Comparison of ENCODE assay signal across 8 cellular contexts in the genomic region with DNA sequence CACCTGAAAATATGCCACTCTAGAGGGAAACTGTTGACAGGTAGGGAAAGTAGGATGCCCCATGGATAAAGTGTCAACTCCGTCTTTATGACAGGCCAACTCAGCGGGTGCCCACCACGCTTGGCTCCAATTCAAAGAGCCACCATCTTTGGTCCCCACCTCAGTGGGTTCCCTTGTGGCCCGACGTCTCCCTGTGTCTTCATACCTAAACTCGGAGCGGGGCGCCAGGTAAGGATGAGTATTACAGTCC. TPM values are rescaled to one million over a fixed set of nuclear protein-coding genes. Genes with fewer than 3 reads are reported as not detected.
DNase-seq lines count a peak whose midpoint lies in the region; ATAC-seq, FAIRE-seq and TF ChIP-seq lines count a peak whose summit lies in the region.

No MANE protein-coding gene starts in this region.

- peaks cover 19% of the 10 kb centered on the region for H3K36me3 ChIP-seq in astrocyte (ENCODE audit: insufficient read depth, low read length)
- peaks cover 0 to 15% (median 8%) of the 10 kb centered on the region in 4 donors for H3K36me3 ChIP-seq in right lobe of liver
- H3K36me3 ChIP-seq in thymus (ENCODE audit: control insufficient read depth, insufficient read depth): peaks cover 19% of the 10 kb centered on the region

- H3K27ac ChIP-seq in astrocyte (ENCODE audit: low read depth, low read length) (peak overlapping the region; percentile 89), right lobe of liver (peak overlapping the region; percentile 71 to 74 (median 73)), thymus (ENCODE audit: low read depth) (peak overlapping the region; percentile 95)

- H3K9ac ChIP-seq in astrocyte (ENCODE audit: low read length): peak overlapping the region; percentile 85

- 0% methylated on average over 4 of the region's 8 CpGs for whole genome bisulfite sequencing in right lobe of liver (ENCODE audit: insufficient coverage, low coverage, low lambda C conversion rate, missing lambda C conversion rate)
- WGBS in thymus: 10% methylated on average over 8 of the region's 8 CpGs

- no peak for DNase-seq in activated CD8-positive, alpha-beta memory T cell treated with anti-CD3 and anti-CD28 coated beads, Interleukin-2, amount 10 ng/mL, durations not matched to agents 7 days and 5 days
- DNase-seq in activated CD8-positive, alpha-beta memory T cell treated with anti-CD3 and anti-CD28 coated beads, Interleukin-2, amount 50 U/mL, for 48 hours: no peak
- DNase-seq in astrocyte (ENCODE audit: low read depth) (no peak), right lobe of liver (no peak), ureter (ENCODE audit: low spot score) (no peak), NCI-H1105 treated with DMSO at 0.1 percent for 48 hours (lab: John Stamatoyannopoulos, UW) (no peak)
- DNase-seq in stimulated activated CD4-positive, alpha-beta T cell treated with anti-CD3 and anti-CD28 coated beads, Interleukin-4, amount 100 ng/mL, for 1 hour: no peak

- TF ChIP-seq CTCF in astrocyte (IDR thresholded peaks at IDR 0.05; ENCODE audit: insufficient read depth, low read depth, low read length) (no peak), right lobe of liver (IDR thresholded peaks at IDR 0.05) (no peak)

- H3K79me2 ChIP-seq in astrocyte (ENCODE audit: insufficient read depth, low read length): peaks cover 48% of the 10 kb centered on the region

- no peaks in the 10 kb centered on the region for H3K9me3 ChIP-seq in astrocyte (ENCODE audit: insufficient read depth, low read depth, low read length)
- no peaks in the 10 kb centered on the region for H3K9me3 ChIP-seq in right lobe of liver
- no peaks in the 10 kb centered on the region for H3K9me3 ChIP-seq in thymus (ENCODE audit: control insufficient read depth)

- CTCF ChIA-PET in activated CD8-positive, alpha-beta memory T cell treated with anti-CD3 and anti-CD28 coated beads, Interleukin-2, amount 10 ng/mL, durations not matched to agents 7 days and 5 days (lab: Charles Lee): interaction anchor here (0.7 to 32.1 kb wide), 7 partner anchors 13 to 235 kb away, joined by 3 to 936 read pairs (median 5); a partner anchor contains a TSS

- peaks cover 19% of the 10 kb centered on the region for H3K4me1 ChIP-seq in astrocyte (ENCODE audit: insufficient read depth, low read length)
- peaks cover 0 to 28% (median 6%) of the 10 kb centered on the region in 4 donors for H3K4me1 ChIP-seq in right lobe of liver
- H3K4me1 ChIP-seq in thymus (ENCODE audit: control insufficient read depth, insufficient read depth, low read length): peaks cover 25% of the 10 kb centered on the region

- H4K20me1 ChIP-seq in astrocyte (ENCODE audit: insufficient read depth, low read length): peaks cover 4% of the 10 kb centered on the region

- H3K4me3 ChIP-seq in astrocyte (ENCODE audit: insufficient read depth, low read depth, low read length): peak overlapping the region; percentile 78
- peak overlapping the region; percentile 54 to 73 (median 64) for H3K4me3 ChIP-seq in right lobe of liver
- peak overlapping the region; percentile 64 for H3K4me3 ChIP-seq in thymus (ENCODE audit: low read length)

- FAIRE-seq in astrocyte (lab: Jason Lieb, UNC): no peak

- no peaks in the 10 kb centered on the region for H3K9me3 Mint-ChIP-seq in activated CD8-positive, alpha-beta memory T cell treated with anti-CD3 and anti-CD28 coated beads, Interleukin-2, amount 10 ng/mL, durations not matched to agents 7 days and 5 days (ENCODE audit: low read depth)
- H3K9me3 Mint-ChIP-seq in astrocyte (ENCODE audit: unreplicated experiment): no peaks in the 10 kb centered on the region

- no peaks in the 10 kb centered on the region for H3K27me3 ChIP-seq in astrocyte (ENCODE audit: insufficient read depth, low read length)
- H3K27me3 ChIP-seq in right lobe of liver: no peaks in the 10 kb centered on the region
- no peaks in the 10 kb centered on the region for H3K27me3 ChIP-seq in thymus (ENCODE audit: control insufficient read depth, insufficient read depth)

- peak overlapping the region; percentile 100 for H3K27ac Mint-ChIP-seq in activated CD8-positive, alpha-beta memory T cell treated with anti-CD3 and anti-CD28 coated beads, Interleukin-2, amount 10 ng/mL, durations not matched to agents 7 days and 5 days
- H3K27ac Mint-ChIP-seq in astrocyte (ENCODE audit: unreplicated experiment): peak overlapping the region; percentile 100

- H3K4me2 ChIP-seq in astrocyte (ENCODE audit: low read length): peak overlapping the region; percentile 88

- no peak for TF ChIP-seq POLR2A in right lobe of liver (IDR thresholded peaks at IDR 0.05)

- H3K36me3 Mint-ChIP-seq in activated CD8-positive, alpha-beta memory T cell treated with anti-CD3 and anti-CD28 coated beads, Interleukin-2, amount 10 ng/mL, durations not matched to agents 7 days and 5 days: peaks cover 55% of the 10 kb centered on the region
- H3K36me3 Mint-ChIP-seq in astrocyte (ENCODE audit: low read depth, unreplicated experiment): peaks cover 33% of the 10 kb centered on the region

- no peak for ATAC-seq in activated CD8-positive, alpha-beta memory T cell treated with anti-CD3 and anti-CD28 coated beads, Interleukin-2, amount 10 ng/mL, durations not matched to agents 7 days and 5 days
- ATAC-seq in right lobe of liver: no peak

- H2AFZ ChIP-seq in astrocyte (ENCODE audit: low read depth, low read length): peak overlapping the region; percentile 67

- H3K4me1 Mint-ChIP-seq in activated CD8-positive, alpha-beta memory T cell treated with anti-CD3 and anti-CD28 coated beads, Interleukin-2, amount 10 ng/mL, durations not matched to agents 7 days and 5 days: peaks cover 56% of the 10 kb centered on the region
- H3K4me1 Mint-ChIP-seq in astrocyte (ENCODE audit: low read depth, unreplicated experiment): peaks cover 21% of the 10 kb centered on the region

- H3K27me3 Mint-ChIP-seq in activated CD8-positive, alpha-beta memory T cell treated with anti-CD3 and anti-CD28 coated beads, Interleukin-2, amount 10 ng/mL, durations not matched to agents 7 days and 5 days: no peaks in the 10 kb centered on the region
- no peaks in the 10 kb centered on the region for H3K27me3 Mint-ChIP-seq in astrocyte (ENCODE audit: low read depth, unreplicated experiment)

- peak overlapping the region; percentile 99 for H3K4me3 Mint-ChIP-seq in activated CD8-positive, alpha-beta memory T cell treated with anti-CD3 and anti-CD28 coated beads, Interleukin-2, amount 10 ng/mL, durations not matched to agents 7 days and 5 days
- H3K4me3 Mint-ChIP-seq in astrocyte (ENCODE audit: unreplicated experiment): peak overlapping the region; percentile 94

- intact Hi-C loops in right lobe of liver (cut with DNase I): no loop called here

RNA-seq across cellular contexts. Expression of a gene that starts 0.3 kb away (rescaled TPM):
- total RNA-seq in activated CD8-positive, alpha-beta memory T cell treated with anti-CD3 and anti-CD28 coated beads, Interleukin-2, amount 10 ng/mL, durations not matched to agents 7 days and 5 days: 10 to 100 TPM; 67.4 to 83.9 TPM
- total RNA-seq in astrocyte: 25.2 and 25.4 TPM in 2 replicates
- 10 to 100 TPM in 4 of 6 experiments, 1 to 10 TPM in 2; 8.8 to 15.5 (median 12.1) TPM for total RNA-seq in right lobe of liver
- 21.6 TPM for polyA plus RNA-seq in thymus
- total RNA-seq in ureter: 41.1 TPM

RNA-seq across cellular contexts. Expression of a gene that starts 3.3 kb away (rescaled TPM):
- 1,000 to 10,000 TPM; 1,499 to 1,522 TPM for total RNA-seq in activated CD8-positive, alpha-beta memory T cell treated with anti-CD3 and anti-CD28 coated beads, Interleukin-2, amount 10 ng/mL, durations not matched to agents 7 days and 5 days
- total RNA-seq in astrocyte (815 and 887 TPM in 2 replicates), right lobe of liver (100 to 1,000 TPM; 150 to 268 (median 241) TPM), ureter (357 TPM)
- 137 TPM for polyA plus RNA-seq in thymus

RNA-seq across cellular contexts. Expression of a gene that starts 25.7 kb away (rescaled TPM):
- total RNA-seq in activated CD8-positive, alpha-beta memory T cell treated with anti-CD3 and anti-CD28 coated beads, Interleukin-2, amount 10 ng/mL, durations not matched to agents 7 days and 5 days: 100 to 1,000 TPM; 165 to 184 TPM
- 77.6 and 85.2 TPM in 2 replicates for total RNA-seq in astrocyte
- total RNA-seq in right lobe of liver: 10 to 100 TPM; 37.1 to 92.2 (median 73.5) TPM
- 157 TPM for polyA plus RNA-seq in thymus
- 133 TPM for total RNA-seq in ureter

RNA-seq across cellular contexts. Expression of a gene that starts 26.0 kb away (rescaled TPM):
- total RNA-seq in activated CD8-positive, alpha-beta memory T cell treated with anti-CD3 and anti-CD28 coated beads, Interleukin-2, amount 10 ng/mL, durations not matched to agents 7 days and 5 days: 10 to 100 TPM; 30.2 to 36.4 TPM
- total RNA-seq in astrocyte: 12.2 and 12.8 TPM in 2 replicates
- total RNA-seq in right lobe of liver: 1 to 10 TPM; 1.2 to 2.7 (median 1.9) TPM
- 10.4 TPM for polyA plus RNA-seq in thymus
- 12.3 TPM for total RNA-seq in ureter

RNA-seq across cellular contexts. Expression of a gene that starts 27.5 kb away (rescaled TPM):
- 10 to 100 TPM in 1 of 2 experiments, 1 to 10 TPM in 1; 10.0 to 62.7 TPM for total RNA-seq in activated CD8-positive, alpha-beta memory T cell treated with anti-CD3 and anti-CD28 coated beads, Interleukin-2, amount 10 ng/mL, durations not matched to agents 7 days and 5 days
- 216 and 221 TPM in 2 replicates for total RNA-seq in astrocyte
- 10 to 100 TPM in 3 of 6 experiments, 1 to 10 TPM in 3; 2.8 to 72.3 (median 24.5) TPM for total RNA-seq in right lobe of liver
- 39.7 TPM for polyA plus RNA-seq in thymus
- total RNA-seq in ureter: 23.8 TPM
